ENCODE assay signal across 1 cellular context in the genomic region with DNA sequence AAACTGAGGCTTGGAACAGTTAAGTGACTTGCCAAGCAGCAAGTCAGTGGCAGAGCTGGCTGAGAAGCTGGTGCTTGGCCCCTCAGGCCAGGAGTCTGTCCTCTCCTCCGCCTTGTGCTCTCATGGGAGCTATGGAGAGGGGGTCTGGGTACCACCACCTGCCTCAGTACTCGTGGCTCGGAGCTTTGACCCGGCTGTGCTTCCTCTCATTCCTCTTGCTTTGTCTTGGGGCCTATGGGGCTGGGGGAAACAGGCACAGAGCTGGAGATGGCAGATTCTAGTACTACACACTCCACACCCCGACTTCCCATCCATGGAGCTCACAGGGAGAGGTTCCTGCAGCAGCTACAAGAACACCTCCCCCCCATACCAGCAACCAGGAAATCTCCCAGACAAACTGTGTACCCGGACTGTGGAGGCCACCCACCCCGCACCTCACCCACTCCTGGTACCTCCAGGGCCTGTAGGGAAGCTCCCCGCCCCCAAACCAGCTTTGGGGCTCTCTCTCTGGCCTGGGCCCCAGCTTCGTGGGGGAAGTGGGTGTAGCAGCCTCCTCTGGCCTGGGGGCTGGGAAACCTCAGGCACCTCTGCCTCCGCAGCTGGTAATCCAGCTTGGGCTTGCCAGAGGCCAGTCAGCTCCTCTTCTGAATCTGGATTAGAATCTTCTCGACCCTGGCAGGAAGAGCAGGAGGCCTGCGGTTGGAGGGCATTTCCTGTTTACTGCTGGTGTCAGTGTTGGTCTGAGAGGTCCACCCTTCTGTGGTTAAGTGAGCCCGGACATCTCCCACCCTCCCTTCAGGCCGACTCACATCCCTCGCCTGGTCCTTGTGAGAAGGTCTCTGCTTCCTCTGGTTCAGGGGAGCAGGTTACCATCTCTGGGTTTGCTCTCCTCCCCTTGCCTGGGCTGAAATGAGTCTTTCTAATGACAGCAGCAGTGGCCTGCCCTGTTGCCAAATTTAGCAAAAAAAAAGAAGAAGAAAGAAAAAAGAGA.
A peak's percentile ranks its signal among the peaks of the same experiment; 100 is the strongest.
TF ChIP-seq lines count a peak whose summit lies in the region.

No MANE protein-coding gene starts in this region.

TF ChIP-seq in HepG2, 621 proteins besides CTCF, POLR2A, EP300 and RAD21:
- TF ChIP-seq, protein P1, sequence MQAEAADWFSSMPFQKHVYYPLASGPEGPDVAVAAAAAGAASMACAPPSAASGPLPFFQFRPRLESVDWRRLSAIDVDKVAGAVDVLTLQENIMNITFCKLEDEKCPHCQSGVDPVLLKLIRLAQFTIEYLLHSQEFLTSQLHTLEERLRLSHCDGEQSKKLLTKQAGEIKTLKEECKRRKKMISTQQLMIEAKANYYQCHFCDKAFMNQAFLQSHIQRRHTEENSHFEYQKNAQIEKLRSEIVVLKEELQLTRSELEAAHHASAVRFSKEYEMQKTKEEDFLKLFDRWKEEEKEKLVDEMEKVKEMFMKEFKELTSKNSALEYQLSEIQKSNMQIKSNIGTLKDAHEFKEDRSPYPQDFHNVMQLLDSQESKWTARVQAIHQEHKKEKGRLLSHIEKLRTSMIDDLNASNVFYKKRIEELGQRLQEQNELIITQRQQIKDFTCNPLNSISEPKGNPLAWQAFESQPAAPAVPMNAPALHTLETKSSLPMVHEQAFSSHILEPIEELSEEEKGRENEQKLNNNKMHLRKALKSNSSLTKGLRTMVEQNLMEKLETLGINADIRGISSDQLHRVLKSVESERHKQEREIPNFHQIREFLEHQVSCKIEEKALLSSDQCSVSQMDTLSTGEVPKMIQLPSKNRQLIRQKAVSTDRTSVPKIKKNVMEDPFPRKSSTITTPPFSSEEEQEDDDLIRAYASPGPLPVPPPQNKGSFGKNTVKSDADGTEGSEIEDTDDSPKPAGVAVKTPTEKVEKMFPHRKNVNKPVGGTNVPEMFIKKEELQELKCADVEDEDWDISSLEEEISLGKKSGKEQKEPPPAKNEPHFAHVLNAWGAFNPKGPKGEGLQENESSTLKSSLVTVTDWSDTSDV (CRISPR knock-in tag; IDR thresholded peaks at IDR 0.05) = 0 out of 2 replicates have a peak, but pooled peaks have one; percentile 41
- peak; percentile 25; the same call in 1 of the 2 replicates for TF ChIP-seq FOXO1 (CRISPR knock-in tag; IDR thresholded peaks at IDR 0.05)
- TF ChIP-seq, protein P2, sequence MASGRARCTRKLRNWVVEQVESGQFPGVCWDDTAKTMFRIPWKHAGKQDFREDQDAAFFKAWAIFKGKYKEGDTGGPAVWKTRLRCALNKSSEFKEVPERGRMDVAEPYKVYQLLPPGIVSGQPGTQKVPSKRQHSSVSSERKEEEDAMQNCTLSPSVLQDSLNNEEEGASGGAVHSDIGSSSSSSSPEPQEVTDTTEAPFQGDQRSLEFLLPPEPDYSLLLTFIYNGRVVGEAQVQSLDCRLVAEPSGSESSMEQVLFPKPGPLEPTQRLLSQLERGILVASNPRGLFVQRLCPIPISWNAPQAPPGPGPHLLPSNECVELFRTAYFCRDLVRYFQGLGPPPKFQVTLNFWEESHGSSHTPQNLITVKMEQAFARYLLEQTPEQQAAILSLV (CRISPR knock-in tag; IDR thresholded peaks at IDR 0.05; ENCODE audit: borderline replicate concordance) = no peak
- TF ChIP-seq ZNF235 (CRISPR knock-in tag; IDR thresholded peaks at IDR 0.05; ENCODE audit: borderline replicate concordance) = no peak
- no peak for TF ChIP-seq ZC3H13 (CRISPR knock-in tag; IDR thresholded peaks at IDR 0.05)
- TF ChIP-seq ZNF501 (CRISPR knock-in tag; IDR thresholded peaks at IDR 0.05) = peak; percentile 48; the same call in 1 of the 2 replicates
- peak; percentile 13; the same call in 1 of the 2 replicates for TF ChIP-seq ZNF205 (CRISPR knock-in tag; IDR thresholded peaks at IDR 0.05)
- no peak for TF ChIP-seq GABPA (IDR thresholded peaks at IDR 0.05; ENCODE audit: low read depth, low read length)
- TF ChIP-seq GABPA (CRISPR knock-in tag; IDR thresholded peaks at IDR 0.05; ENCODE audit: low read depth) = peak; percentile 57
- no peak for TF ChIP-seq ZNF30 (CRISPR knock-in tag; IDR thresholded peaks at IDR 0.05)
- TF ChIP-seq, protein P3, sequence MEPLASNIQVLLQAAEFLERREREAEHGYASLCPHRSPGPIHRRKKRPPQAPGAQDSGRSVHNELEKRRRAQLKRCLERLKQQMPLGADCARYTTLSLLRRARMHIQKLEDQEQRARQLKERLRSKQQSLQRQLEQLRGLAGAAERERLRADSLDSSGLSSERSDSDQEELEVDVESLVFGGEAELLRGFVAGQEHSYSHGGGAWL (CRISPR knock-in tag; IDR thresholded peaks at IDR 0.05) = 0 out of 2 replicates have a peak, but pooled peaks have one; percentile 24
- TF ChIP-seq ZIK1 (CRISPR knock-in tag; IDR thresholded peaks at IDR 0.05; ENCODE audit: borderline replicate concordance, low read depth) = no peak
- 0 out of 2 replicates have a peak, but pooled peaks have one; percentile 14 for TF ChIP-seq SAP130 (CRISPR knock-in tag; IDR thresholded peaks at IDR 0.05; ENCODE audit: low read depth)
- TF ChIP-seq ETV5 (CRISPR knock-in tag; IDR thresholded peaks at IDR 0.05; ENCODE audit: borderline replicate concordance) = peak; percentile 56; the same call in 1 of the 2 replicates
- peak; percentile 48; the same call in 1 of the 2 replicates for TF ChIP-seq ZMYM3 (CRISPR knock-in tag; IDR thresholded peaks at IDR 0.05)
- TF ChIP-seq TEAD3 (CRISPR knock-in tag; optimal IDR thresholded peaks at IDR 0.05; ENCODE audit: borderline replicate concordance) = peak; percentile 22
- peak; percentile 8; the same call in 1 of the 2 replicates for TF ChIP-seq FOSL2 (CRISPR knock-in tag; IDR thresholded peaks at IDR 0.05)
- TF ChIP-seq, protein P4, sequence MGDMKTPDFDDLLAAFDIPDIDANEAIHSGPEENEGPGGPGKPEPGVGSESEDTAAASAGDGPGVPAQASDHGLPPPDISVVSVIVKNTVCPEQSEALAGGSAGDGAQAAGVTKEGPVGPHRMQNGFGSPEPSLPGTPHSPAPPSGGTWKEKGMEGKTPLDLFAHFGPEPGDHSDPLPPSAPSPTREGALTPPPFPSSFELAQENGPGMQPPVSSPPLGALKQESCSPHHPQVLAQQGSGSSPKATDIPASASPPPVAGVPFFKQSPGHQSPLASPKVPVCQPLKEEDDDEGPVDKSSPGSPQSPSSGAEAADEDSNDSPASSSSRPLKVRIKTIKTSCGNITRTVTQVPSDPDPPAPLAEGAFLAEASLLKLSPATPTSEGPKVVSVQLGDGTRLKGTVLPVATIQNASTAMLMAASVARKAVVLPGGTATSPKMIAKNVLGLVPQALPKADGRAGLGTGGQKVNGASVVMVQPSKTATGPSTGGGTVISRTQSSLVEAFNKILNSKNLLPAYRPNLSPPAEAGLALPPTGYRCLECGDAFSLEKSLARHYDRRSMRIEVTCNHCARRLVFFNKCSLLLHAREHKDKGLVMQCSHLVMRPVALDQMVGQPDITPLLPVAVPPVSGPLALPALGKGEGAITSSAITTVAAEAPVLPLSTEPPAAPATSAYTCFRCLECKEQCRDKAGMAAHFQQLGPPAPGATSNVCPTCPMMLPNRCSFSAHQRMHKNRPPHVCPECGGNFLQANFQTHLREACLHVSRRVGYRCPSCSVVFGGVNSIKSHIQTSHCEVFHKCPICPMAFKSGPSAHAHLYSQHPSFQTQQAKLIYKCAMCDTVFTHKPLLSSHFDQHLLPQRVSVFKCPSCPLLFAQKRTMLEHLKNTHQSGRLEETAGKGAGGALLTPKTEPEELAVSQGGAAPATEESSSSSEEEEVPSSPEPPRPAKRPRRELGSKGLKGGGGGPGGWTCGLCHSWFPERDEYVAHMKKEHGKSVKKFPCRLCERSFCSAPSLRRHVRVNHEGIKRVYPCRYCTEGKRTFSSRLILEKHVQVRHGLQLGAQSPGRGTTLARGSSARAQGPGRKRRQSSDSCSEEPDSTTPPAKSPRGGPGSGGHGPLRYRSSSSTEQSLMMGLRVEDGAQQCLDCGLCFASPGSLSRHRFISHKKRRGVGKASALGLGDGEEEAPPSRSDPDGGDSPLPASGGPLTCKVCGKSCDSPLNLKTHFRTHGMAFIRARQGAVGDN (CRISPR knock-in tag; IDR thresholded peaks at IDR 0.05) = peak; percentile 66
- TF ChIP-seq FOXA3 (CRISPR knock-in tag; IDR thresholded peaks at IDR 0.05) = 0 out of 2 replicates have a peak, but pooled peaks have one; percentile 13
- TF ChIP-seq ZMYM2 (CRISPR knock-in tag; IDR thresholded peaks at IDR 0.05) = no peak
- TF ChIP-seq NRL (CRISPR knock-in tag; IDR thresholded peaks at IDR 0.05; ENCODE audit: borderline replicate concordance) = 0 out of 2 replicates have a peak, but pooled peaks have one; percentile 36
- TF ChIP-seq FOXP1 (IDR thresholded peaks at IDR 0.05) = no peak
- TF ChIP-seq FOXP1 (CRISPR knock-in tag; IDR thresholded peaks at IDR 0.05) = peak; percentile 55; the same call in 1 of the 2 replicates
- no peak for TF ChIP-seq GATAD2A (CRISPR knock-in tag; IDR thresholded peaks at IDR 0.05)
- TF ChIP-seq, protein P5, sequence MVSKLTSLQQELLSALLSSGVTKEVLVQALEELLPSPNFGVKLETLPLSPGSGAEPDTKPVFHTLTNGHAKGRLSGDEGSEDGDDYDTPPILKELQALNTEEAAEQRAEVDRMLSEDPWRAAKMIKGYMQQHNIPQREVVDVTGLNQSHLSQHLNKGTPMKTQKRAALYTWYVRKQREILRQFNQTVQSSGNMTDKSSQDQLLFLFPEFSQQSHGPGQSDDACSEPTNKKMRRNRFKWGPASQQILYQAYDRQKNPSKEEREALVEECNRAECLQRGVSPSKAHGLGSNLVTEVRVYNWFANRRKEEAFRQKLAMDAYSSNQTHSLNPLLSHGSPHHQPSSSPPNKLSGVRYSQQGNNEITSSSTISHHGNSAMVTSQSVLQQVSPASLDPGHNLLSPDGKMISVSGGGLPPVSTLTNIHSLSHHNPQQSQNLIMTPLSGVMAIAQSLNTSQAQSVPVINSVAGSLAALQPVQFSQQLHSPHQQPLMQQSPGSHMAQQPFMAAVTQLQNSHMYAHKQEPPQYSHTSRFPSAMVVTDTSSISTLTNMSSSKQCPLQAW (CRISPR knock-in tag; IDR thresholded peaks at IDR 0.05) = 0 out of 2 replicates have a peak, but pooled peaks have one; percentile 13
- 0 out of 2 replicates have a peak, but pooled peaks have one; percentile 13 for TF ChIP-seq HIVEP1 (CRISPR knock-in tag; IDR thresholded peaks at IDR 0.05)
- 0 out of 2 replicates have a peak, but pooled peaks have one; percentile 27 for TF ChIP-seq ZFX (CRISPR knock-in tag; IDR thresholded peaks at IDR 0.05; ENCODE audit: low read depth)
- TF ChIP-seq, protein P6, sequence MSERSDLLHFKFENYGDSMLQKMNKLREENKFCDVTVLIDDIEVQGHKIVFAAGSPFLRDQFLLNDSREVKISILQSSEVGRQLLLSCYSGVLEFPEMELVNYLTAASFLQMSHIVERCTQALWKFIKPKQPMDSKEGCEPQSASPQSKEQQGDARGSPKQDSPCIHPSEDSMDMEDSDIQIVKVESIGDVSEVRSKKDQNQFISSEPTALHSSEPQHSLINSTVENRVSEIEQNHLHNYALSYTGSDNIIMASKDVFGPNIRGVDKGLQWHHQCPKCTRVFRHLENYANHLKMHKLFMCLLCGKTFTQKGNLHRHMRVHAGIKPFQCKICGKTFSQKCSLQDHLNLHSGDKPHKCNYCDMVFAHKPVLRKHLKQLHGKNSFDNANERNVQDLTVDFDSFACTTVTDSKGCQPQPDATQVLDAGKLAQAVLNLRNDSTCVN (CRISPR knock-in tag; IDR thresholded peaks at IDR 0.05; ENCODE audit: borderline replicate concordance) = peak; percentile 40; the same call in 1 of the 2 replicates
TF ChIP-seq in HepG2: peak in this region for 19.
